ENCODE assay signal across 8 cellular contexts in genomic region chr3:48990636-48991421, GRCh38. TPM values are rescaled to one million over a fixed set of nuclear protein-coding genes. Genes with fewer than 3 reads are reported as not detected.
DNase-seq lines count a peak whose midpoint lies in the region; ATAC-seq and TF ChIP-seq lines count a peak whose summit lies in the region.

No MANE protein-coding gene starts in this region.

- H3K4me3 ChIP-seq in LNCaP clone FGC (ENCODE audit: low read depth, low read length), result peak overlapping the region; percentile 68
- H3K4me3 ChIP-seq in ascending aorta, result peak overlapping the region; percentile 80 to 99
- H3K4me3 ChIP-seq in iPS-20b (ENCODE audit: low read length), result peak overlapping the region; percentile 91

- intact Hi-C loops in ascending aorta (cut with DNase I), result loop anchor here (2.0 kb wide), 1 partner anchor 102 kb away; no protein-coding TSS in a partner anchor

- H3K4me1 ChIP-seq in ascending aorta (peaks cover 10 to 26% of the 10 kb centered on the region in 2 donors), iPS-20b (ENCODE audit: insufficient read depth, low read length) (peaks cover 13% of the 10 kb centered on the region)

- peak; percentile 18 for ATAC-seq in GM18867 (IDR thresholded peaks at IDR 0.05; ENCODE audit: unreplicated experiment)

- H3K36me3 ChIP-seq in ascending aorta (no peaks in the 10 kb centered on the region), iPS-20b (ENCODE audit: insufficient read depth, low read depth, low read length) (peaks cover 14% of the 10 kb centered on the region)

- H3K27me3 ChIP-seq in ascending aorta, result no peaks in the 10 kb centered on the region
- no peaks in the 10 kb centered on the region for H3K27me3 ChIP-seq in iPS-20b (ENCODE audit: insufficient read depth, low read length)

- H3K27ac ChIP-seq in ascending aorta (peak overlapping the region; percentile 92 to 97), iPS-20b (ENCODE audit: low read length) (peak overlapping the region; percentile 51)

- TF ChIP-seq CTCF in LNCaP clone FGC (IDR thresholded peaks at IDR 0.05; ENCODE audit: control insufficient read depth, extremely low read depth, insufficient read depth) (no peak), ascending aorta (IDR thresholded peaks at IDR 0.05) (no peak), GM13976 (IDR thresholded peaks at IDR 0.05; ENCODE audit: borderline replicate concordance, control extremely low read depth, extremely low read depth, insufficient read depth, missing control alignments) (no peak)

- in situ Hi-C loops in GM13976 (cut with MboI; ENCODE audit: low sequenced_read_pairs, unreplicated experiment), result no loop called here

- H3K9me3 ChIP-seq in ascending aorta, result no peaks in the 10 kb centered on the region
- no peaks in the 10 kb centered on the region for H3K9me3 ChIP-seq in iPS-20b (ENCODE audit: insufficient read depth, low read depth, low read length)

- peak in 9 of 14 donors; percentile 18 to 58 (median 39) for DNase-seq in C1 segment of cervical spinal cord (lab: John Stamatoyannopoulos, UW)
- DNase-seq in LNCaP clone FGC (ENCODE audit: low read depth), result no peak
- no peak for DNase-seq in ascending aorta (ENCODE audit: low spot score in 2 of 2)
- DNase-seq in stimulated activated CD4-positive, alpha-beta T cell treated with anti-CD3 and anti-CD28 coated beads, Interleukin-15, amount 100 ng/mL, for 24 hours, result peak; percentile 51
- no peak for DNase-seq in GM13976 (ENCODE audit: low spot score)
- no peak for DNase-seq in NCI-H1092 (lab: John Stamatoyannopoulos, UW)

- peak overlapping the region; percentile 85 for H3K9ac ChIP-seq in iPS-20b (ENCODE audit: low read depth, low read length)

RNA-seq across cellular contexts. Expression of gene P4HTM, which starts 0.8 kb away (rescaled TPM):
- total RNA-seq in ascending aorta, result 71.9 TPM

RNA-seq across cellular contexts. Expression of gene WDR6, which starts 16.4 kb away (rescaled TPM):
- 115 TPM for total RNA-seq in ascending aorta

RNA-seq across cellular contexts. Expression of gene DALRD3, which starts 27.6 kb away (rescaled TPM):
- 73.1 TPM for total RNA-seq in ascending aorta

RNA-seq across cellular contexts. Expression of gene NDUFAF3, which starts 31.1 kb away (rescaled TPM):
- 200 TPM for total RNA-seq in ascending aorta

RNA-seq across cellular contexts. Expression of gene IMPDH2, which starts 38.4 kb away (rescaled TPM):
- 101 TPM for total RNA-seq in ascending aorta

Comparison
In these comparisons a context has a peak if more than half of its experiments do, and no peak if none do; other contexts are left out.
1. DNase-seq: peak in C1 segment of cervical spinal cord (9 of 14) and stimulated activated CD4-positive, alpha-beta T cell treated with anti-CD3 and anti-CD28 coated beads, Interleukin-15, amount 100 ng/mL, for 24 hours (single experiment); none in LNCaP clone FGC (single experiment), ascending aorta (0 of 2), GM13976 (single experiment) and NCI-H1092 (single experiment).
2. Peak in every context shown above with its lines, with median percentiles within 50 percentile points of each other: H3K4me3 ChIP-seq.